Comparison of ENCODE assay signal across 1 cellular context in the genomic region with DNA sequence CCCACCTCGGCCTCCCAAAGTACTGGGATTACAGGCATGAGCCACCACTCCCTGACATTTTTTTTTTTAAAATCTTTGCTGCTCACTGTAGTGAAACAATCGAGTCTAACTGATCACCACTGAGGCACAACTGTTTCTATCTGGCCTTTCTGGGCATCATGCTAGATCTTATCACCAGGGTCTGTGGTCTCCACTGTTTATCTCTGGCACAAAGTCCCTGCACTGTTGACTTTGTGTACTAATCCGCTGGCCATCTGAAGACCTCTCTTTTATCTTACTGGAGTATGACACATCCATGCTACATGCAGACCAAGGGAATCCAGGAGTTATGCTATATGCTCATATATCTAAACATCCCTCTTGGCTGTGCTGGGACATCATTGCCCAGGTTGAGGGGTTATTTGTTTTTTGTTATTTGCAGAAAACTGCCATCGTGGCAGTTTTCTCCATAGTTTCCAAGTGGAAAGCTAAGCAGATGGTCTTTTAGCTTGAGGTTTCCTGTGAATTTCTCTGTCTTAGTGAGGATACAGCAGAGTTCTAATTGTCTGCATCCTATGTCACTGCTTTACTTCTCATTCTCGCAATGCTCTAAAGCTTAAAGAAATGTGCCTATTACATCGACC.
TF ChIP-seq lines count a peak whose summit lies in the region.

No MANE protein-coding gene starts in this region.

TF ChIP-seq in HepG2, 621 proteins besides CTCF, POLR2A, EP300 and RAD21 (continued from another document and continues in another):
- TF ChIP-seq, protein P1, sequence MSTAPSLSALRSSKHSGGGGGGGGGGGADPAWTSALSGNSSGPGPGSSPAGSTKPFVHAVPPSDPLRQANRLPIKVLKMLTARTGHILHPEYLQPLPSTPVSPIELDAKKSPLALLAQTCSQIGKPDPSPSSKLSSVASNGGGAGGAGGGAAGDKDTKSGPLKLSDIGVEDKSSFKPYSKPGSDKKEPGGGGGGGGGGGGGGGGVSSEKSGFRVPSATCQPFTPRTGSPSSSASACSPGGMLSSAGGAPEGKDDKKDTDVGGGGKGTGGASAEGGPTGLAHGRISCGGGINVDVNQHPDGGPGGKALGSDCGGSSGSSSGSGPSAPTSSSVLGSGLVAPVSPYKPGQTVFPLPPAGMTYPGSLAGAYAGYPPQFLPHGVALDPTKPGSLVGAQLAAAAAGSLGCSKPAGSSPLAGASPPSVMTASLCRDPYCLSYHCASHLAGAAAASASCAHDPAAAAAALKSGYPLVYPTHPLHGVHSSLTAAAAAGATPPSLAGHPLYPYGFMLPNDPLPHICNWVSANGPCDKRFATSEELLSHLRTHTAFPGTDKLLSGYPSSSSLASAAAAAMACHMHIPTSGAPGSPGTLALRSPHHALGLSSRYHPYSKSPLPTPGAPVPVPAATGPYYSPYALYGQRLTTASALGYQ (CRISPR knock-in tag; IDR thresholded peaks at IDR 0.05): 0 out of 2 replicates have a peak, but pooled peaks have one; percentile 31
- TF ChIP-seq, protein P2, sequence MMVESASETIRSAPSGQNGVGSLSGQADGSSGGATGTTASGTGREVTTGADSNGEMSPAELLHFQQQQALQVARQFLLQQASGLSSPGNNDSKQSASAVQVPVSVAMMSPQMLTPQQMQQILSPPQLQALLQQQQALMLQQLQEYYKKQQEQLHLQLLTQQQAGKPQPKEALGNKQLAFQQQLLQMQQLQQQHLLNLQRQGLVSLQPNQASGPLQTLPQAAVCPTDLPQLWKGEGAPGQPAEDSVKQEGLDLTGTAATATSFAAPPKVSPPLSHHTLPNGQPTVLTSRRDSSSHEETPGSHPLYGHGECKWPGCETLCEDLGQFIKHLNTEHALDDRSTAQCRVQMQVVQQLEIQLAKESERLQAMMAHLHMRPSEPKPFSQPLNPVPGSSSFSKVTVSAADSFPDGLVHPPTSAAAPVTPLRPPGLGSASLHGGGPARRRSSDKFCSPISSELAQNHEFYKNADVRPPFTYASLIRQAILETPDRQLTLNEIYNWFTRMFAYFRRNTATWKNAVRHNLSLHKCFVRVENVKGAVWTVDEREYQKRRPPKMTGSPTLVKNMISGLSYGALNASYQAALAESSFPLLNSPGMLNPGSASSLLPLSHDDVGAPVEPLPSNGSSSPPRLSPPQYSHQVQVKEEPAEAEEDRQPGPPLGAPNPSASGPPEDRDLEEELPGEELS (CRISPR knock-in tag; IDR thresholded peaks at IDR 0.05): peak; percentile 71
- TF ChIP-seq BHLHE40 (IDR thresholded peaks at IDR 0.05; ENCODE audit: low read length): no peak
- no peak for TF ChIP-seq ZNF879 (CRISPR knock-in tag; IDR thresholded peaks at IDR 0.05)
- TF ChIP-seq ZBTB1 (CRISPR knock-in tag; IDR thresholded peaks at IDR 0.05; ENCODE audit: borderline replicate concordance): no peak
- TF ChIP-seq, protein P3, sequence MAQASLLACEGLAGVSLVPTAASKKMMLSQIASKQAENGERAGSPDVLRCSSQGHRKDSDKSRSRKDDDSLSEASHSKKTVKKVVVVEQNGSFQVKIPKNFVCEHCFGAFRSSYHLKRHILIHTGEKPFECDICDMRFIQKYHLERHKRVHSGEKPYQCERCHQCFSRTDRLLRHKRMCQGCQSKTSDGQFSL (CRISPR knock-in tag; IDR thresholded peaks at IDR 0.05): no peak
- TF ChIP-seq ZNF34 (CRISPR knock-in tag; IDR thresholded peaks at IDR 0.05; ENCODE audit: borderline replicate concordance): no peak
- TF ChIP-seq HNF4A (CRISPR knock-in tag; IDR thresholded peaks at IDR 0.05): peak; percentile 90
- no peak; the same call in 1 of the 2 replicates for TF ChIP-seq ZNF644 (CRISPR knock-in tag; IDR thresholded peaks at IDR 0.05; ENCODE audit: low read depth)
- TF ChIP-seq FOXP1 (IDR thresholded peaks at IDR 0.05): no peak
- peak; percentile 67 for TF ChIP-seq FOXP1 (CRISPR knock-in tag; IDR thresholded peaks at IDR 0.05)
- no peak for TF ChIP-seq TOPORS (CRISPR knock-in tag; IDR thresholded peaks at IDR 0.05)
- peak; percentile 80 for TF ChIP-seq FOXA3 (CRISPR knock-in tag; IDR thresholded peaks at IDR 0.05)
- TF ChIP-seq RARA (CRISPR knock-in tag; IDR thresholded peaks at IDR 0.05): peak; percentile 59
- TF ChIP-seq, protein P4, sequence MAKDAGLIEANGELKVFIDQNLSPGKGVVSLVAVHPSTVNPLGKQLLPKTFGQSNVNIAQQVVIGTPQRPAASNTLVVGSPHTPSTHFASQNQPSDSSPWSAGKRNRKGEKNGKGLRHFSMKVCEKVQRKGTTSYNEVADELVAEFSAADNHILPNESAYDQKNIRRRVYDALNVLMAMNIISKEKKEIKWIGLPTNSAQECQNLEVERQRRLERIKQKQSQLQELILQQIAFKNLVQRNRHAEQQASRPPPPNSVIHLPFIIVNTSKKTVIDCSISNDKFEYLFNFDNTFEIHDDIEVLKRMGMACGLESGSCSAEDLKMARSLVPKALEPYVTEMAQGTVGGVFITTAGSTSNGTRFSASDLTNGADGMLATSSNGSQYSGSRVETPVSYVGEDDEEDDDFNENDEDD (CRISPR knock-in tag; IDR thresholded peaks at IDR 0.05; ENCODE audit: borderline replicate concordance): no peak
- TF ChIP-seq NFE2 (CRISPR knock-in tag; IDR thresholded peaks at IDR 0.05): no peak
- TF ChIP-seq STAT5B (CRISPR knock-in tag; IDR thresholded peaks at IDR 0.05): no peak
- TF ChIP-seq REXO4 (CRISPR knock-in tag; IDR thresholded peaks at IDR 0.05; ENCODE audit: borderline replicate concordance): no peak
- no peak for TF ChIP-seq PPARG (CRISPR knock-in tag; conservative IDR thresholded peaks at IDR 0.05)
- no peak for TF ChIP-seq SRSF9 (IDR thresholded peaks at IDR 0.05; ENCODE audit: borderline replicate concordance, insufficient read depth, low read depth, low read length, poor library complexity, severe bottlenecking)
- 0 out of 2 replicates have a peak, but pooled peaks have one; percentile 27 for TF ChIP-seq BCL6 (CRISPR knock-in tag; IDR thresholded peaks at IDR 0.05)
- peak; percentile 69 for TF ChIP-seq ISL2 (CRISPR knock-in tag; IDR thresholded peaks at IDR 0.05)
- no peak for TF ChIP-seq ZNF550 (CRISPR knock-in tag; IDR thresholded peaks at IDR 0.05; ENCODE audit: borderline replicate concordance)
- TF ChIP-seq DPF2 (CRISPR knock-in tag; IDR thresholded peaks at IDR 0.05; ENCODE audit: borderline replicate concordance, low read depth): 0 out of 2 replicates have a peak, but pooled peaks have one; percentile 40
- TF ChIP-seq ARNTL (CRISPR knock-in tag; IDR thresholded peaks at IDR 0.05): no peak
- TF ChIP-seq, protein P5, sequence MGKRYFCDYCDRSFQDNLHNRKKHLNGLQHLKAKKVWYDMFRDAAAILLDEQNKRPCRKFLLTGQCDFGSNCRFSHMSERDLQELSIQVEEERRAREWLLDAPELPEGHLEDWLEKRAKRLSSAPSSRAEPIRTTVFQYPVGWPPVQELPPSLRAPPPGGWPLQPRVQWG (CRISPR knock-in tag; IDR thresholded peaks at IDR 0.05; ENCODE audit: borderline replicate concordance, low read depth): no peak
- TF ChIP-seq ZNF510 (CRISPR knock-in tag; IDR thresholded peaks at IDR 0.05; ENCODE audit: low read depth): no peak
- TF ChIP-seq ZNF234 (CRISPR knock-in tag; conservative IDR thresholded peaks at IDR 0.05): no peak
- TF ChIP-seq ZFP62 (CRISPR knock-in tag; IDR thresholded peaks at IDR 0.05): no peak
- no peak for TF ChIP-seq RFX5 (IDR thresholded peaks at IDR 0.05; ENCODE audit: low read depth, low read length)
- TF ChIP-seq ZNF136 (CRISPR knock-in tag; IDR thresholded peaks at IDR 0.05; ENCODE audit: low read depth): no peak
- no peak for TF ChIP-seq ZSCAN31 (CRISPR knock-in tag; IDR thresholded peaks at IDR 0.05; ENCODE audit: low read depth)
- TF ChIP-seq RORA (CRISPR knock-in tag; IDR thresholded peaks at IDR 0.05): no peak
- TF ChIP-seq FOXK1 (CRISPR knock-in tag; IDR thresholded peaks at IDR 0.05; ENCODE audit: borderline replicate concordance, low read depth): 0 out of 2 replicates have a peak, but pooled peaks have one; percentile 18
- TF ChIP-seq, protein P6, sequence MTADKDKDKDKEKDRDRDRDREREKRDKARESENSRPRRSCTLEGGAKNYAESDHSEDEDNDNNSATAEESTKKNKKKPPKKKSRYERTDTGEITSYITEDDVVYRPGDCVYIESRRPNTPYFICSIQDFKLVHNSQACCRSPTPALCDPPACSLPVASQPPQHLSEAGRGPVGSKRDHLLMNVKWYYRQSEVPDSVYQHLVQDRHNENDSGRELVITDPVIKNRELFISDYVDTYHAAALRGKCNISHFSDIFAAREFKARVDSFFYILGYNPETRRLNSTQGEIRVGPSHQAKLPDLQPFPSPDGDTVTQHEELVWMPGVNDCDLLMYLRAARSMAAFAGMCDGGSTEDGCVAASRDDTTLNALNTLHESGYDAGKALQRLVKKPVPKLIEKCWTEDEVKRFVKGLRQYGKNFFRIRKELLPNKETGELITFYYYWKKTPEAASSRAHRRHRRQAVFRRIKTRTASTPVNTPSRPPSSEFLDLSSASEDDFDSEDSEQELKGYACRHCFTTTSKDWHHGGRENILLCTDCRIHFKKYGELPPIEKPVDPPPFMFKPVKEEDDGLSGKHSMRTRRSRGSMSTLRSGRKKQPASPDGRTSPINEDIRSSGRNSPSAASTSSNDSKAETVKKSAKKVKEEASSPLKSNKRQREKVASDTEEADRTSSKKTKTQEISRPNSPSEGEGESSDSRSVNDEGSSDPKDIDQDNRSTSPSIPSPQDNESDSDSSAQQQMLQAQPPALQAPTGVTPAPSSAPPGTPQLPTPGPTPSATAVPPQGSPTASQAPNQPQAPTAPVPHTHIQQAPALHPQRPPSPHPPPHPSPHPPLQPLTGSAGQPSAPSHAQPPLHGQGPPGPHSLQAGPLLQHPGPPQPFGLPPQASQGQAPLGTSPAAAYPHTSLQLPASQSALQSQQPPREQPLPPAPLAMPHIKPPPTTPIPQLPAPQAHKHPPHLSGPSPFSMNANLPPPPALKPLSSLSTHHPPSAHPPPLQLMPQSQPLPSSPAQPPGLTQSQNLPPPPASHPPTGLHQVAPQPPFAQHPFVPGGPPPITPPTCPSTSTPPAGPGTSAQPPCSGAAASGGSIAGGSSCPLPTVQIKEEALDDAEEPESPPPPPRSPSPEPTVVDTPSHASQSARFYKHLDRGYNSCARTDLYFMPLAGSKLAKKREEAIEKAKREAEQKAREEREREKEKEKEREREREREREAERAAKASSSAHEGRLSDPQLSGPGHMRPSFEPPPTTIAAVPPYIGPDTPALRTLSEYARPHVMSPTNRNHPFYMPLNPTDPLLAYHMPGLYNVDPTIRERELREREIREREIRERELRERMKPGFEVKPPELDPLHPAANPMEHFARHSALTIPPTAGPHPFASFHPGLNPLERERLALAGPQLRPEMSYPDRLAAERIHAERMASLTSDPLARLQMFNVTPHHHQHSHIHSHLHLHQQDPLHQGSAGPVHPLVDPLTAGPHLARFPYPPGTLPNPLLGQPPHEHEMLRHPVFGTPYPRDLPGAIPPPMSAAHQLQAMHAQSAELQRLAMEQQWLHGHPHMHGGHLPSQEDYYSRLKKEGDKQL (CRISPR knock-in tag; IDR thresholded peaks at IDR 0.05; ENCODE audit: low read depth): no peak
- no peak for TF ChIP-seq SIN3A (IDR thresholded peaks at IDR 0.05; ENCODE audit: borderline replicate concordance, low read depth, low read length)
- no peak for TF ChIP-seq ERF (CRISPR knock-in tag; IDR thresholded peaks at IDR 0.05)
- TF ChIP-seq KAT7 (CRISPR knock-in tag; IDR thresholded peaks at IDR 0.05; ENCODE audit: borderline replicate concordance): no peak
- TF ChIP-seq MTA3 (CRISPR knock-in tag; IDR thresholded peaks at IDR 0.05): no peak
- peak; percentile 61 for TF ChIP-seq NR2F2 (IDR thresholded peaks at IDR 0.05; ENCODE audit: borderline replicate concordance, low read depth)
- peak; percentile 50; the same call in 1 of the 2 replicates for TF ChIP-seq HHEX (CRISPR knock-in tag; IDR thresholded peaks at IDR 0.05)
- no peak for TF ChIP-seq NFE2L1 (CRISPR knock-in tag; IDR thresholded peaks at IDR 0.05; ENCODE audit: borderline replicate concordance)
- TF ChIP-seq ZNF292 (CRISPR knock-in tag; IDR thresholded peaks at IDR 0.05; ENCODE audit: borderline replicate concordance, low read depth): no peak
- TF ChIP-seq NFIB (CRISPR knock-in tag; IDR thresholded peaks at IDR 0.05; ENCODE audit: borderline replicate concordance): no peak
- TF ChIP-seq CREM (IDR thresholded peaks at IDR 0.05): peak; percentile 29; the same call in 1 of the 2 replicates
- no peak for TF ChIP-seq CREM (CRISPR knock-in tag; IDR thresholded peaks at IDR 0.05)
- TF ChIP-seq, protein P7, sequence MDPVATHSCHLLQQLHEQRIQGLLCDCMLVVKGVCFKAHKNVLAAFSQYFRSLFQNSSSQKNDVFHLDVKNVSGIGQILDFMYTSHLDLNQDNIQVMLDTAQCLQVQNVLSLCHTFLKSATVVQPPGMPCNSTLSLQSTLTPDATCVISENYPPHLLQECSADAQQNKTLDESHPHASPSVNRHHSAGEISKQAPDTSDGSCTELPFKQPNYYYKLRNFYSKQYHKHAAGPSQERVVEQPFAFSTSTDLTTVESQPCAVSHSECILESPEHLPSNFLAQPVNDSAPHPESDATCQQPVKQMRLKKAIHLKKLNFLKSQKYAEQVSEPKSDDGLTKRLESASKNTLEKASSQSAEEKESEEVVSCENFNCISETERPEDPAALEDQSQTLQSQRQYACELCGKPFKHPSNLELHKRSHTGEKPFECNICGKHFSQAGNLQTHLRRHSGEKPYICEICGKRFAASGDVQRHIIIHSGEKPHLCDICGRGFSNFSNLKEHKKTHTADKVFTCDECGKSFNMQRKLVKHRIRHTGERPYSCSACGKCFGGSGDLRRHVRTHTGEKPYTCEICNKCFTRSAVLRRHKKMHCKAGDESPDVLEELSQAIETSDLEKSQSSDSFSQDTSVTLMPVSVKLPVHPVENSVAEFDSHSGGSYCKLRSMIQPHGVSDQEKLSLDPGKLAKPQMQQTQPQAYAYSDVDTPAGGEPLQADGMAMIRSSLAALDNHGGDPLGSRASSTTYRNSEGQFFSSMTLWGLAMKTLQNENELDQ (CRISPR knock-in tag; IDR thresholded peaks at IDR 0.05; ENCODE audit: borderline replicate concordance): no peak
- no peak for TF ChIP-seq ZFP1 (CRISPR knock-in tag; IDR thresholded peaks at IDR 0.05)
- TF ChIP-seq ZNF232 (CRISPR knock-in tag; IDR thresholded peaks at IDR 0.05; ENCODE audit: borderline replicate concordance): 0 out of 2 replicates have a peak, but pooled peaks have one; percentile 38
- no peak for TF ChIP-seq ZNF143 (CRISPR knock-in tag; IDR thresholded peaks at IDR 0.05)
- no peak for TF ChIP-seq ZBTB8A (CRISPR knock-in tag; IDR thresholded peaks at IDR 0.05; ENCODE audit: borderline replicate concordance, low read depth)
- no peak for TF ChIP-seq ARNT2 (CRISPR knock-in tag; IDR thresholded peaks at IDR 0.05; ENCODE audit: low read depth)
- no peak for TF ChIP-seq MIER3 (CRISPR knock-in tag; IDR thresholded peaks at IDR 0.05; ENCODE audit: borderline replicate concordance)
- TF ChIP-seq SRF (IDR thresholded peaks at IDR 0.05; ENCODE audit: low read depth, low read length): no peak
- TF ChIP-seq TBX3 (IDR thresholded peaks at IDR 0.05; ENCODE audit: borderline replicate concordance): no peak
- TF ChIP-seq ZFP37 (CRISPR knock-in tag; IDR thresholded peaks at IDR 0.05; ENCODE audit: borderline replicate concordance): no peak
- TF ChIP-seq ZNF44 (CRISPR knock-in tag; IDR thresholded peaks at IDR 0.05): no peak
- no peak for TF ChIP-seq DMAP1 (CRISPR knock-in tag; IDR thresholded peaks at IDR 0.05)
- TF ChIP-seq ZNF121 (CRISPR knock-in tag; IDR thresholded peaks at IDR 0.05): no peak
- TF ChIP-seq ZNF839 (CRISPR knock-in tag; IDR thresholded peaks at IDR 0.05; ENCODE audit: borderline replicate concordance): no peak
- TF ChIP-seq ZNF317 (CRISPR knock-in tag; IDR thresholded peaks at IDR 0.05): no peak
- peak; percentile 86 for TF ChIP-seq GATAD2A (CRISPR knock-in tag; IDR thresholded peaks at IDR 0.05)
